In the genomic region with DNA sequence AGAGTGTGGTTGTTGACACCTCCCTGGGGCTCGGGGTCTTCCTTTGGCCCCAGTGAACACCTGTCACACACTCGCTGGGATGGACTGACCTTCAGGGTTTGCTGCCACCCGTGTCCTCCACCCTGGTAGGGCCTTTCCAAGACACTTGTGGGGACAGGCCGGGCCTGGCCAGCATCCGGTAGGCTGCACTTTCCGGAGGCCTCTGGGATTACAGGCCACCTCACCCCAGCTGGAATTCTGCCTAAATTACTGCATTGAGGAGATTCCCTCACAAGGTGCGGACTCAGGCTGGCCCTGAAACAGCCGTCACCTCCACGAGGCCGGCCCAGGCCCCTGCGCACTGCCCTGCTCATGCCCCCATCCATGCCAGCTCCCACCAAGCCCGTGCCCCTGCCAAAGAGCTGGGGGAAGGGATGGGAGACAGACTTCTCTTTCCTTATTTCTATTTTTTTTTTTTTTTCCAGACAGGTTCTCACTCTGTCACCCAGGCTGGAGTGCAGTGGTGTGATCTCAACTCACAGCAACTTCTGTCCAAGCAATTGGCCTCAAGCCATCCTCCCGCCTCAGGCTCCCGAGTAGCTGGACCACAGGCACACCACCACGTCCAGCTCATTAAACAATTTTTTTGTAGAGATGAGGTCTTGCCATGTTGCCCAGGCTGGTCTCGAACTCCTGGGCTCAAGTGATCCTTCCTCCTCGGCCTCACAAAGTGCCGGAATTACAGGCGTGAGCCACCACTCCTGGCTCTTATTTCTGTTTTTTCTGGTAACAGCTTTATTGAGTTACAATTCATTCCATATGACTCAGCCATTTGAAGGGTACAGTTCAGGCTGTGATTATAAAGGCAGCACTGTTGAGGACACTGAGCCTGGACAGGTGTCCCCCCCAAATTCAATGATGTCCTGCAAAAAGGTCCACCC, we compare ENCODE assay signal across 23 cellular contexts. TPM values are rescaled to one million over a fixed set of nuclear protein-coding genes. Genes with fewer than 3 reads are reported as not detected.
DNase-seq lines count a peak whose midpoint lies in the region; ATAC-seq lines count a peak whose summit lies in the region.
"Had no signal": no experiment of that assay in that cellular context is flagged by ENCODE, and none has a peak within 500 bp of the region (broad histone marks: within the 10 kb centered on the region; RNA-seq: fewer than 3 reads in every experiment).

No MANE protein-coding gene starts in this region.

- intact Hi-C loops in Right ventricle myocardium superior (cut with DNase I) = no loop called here
- intact Hi-C loops in cardiac septum (cut with DNase I) = no loop called here
- intact Hi-C loops in right cardiac atrium (cut with DNase I) = no loop called here
- intact Hi-C loops in aorta (cut with DNase I) = no loop called here

- H3K4me1 Mint-ChIP-seq in activated T-cell treated with anti-CD3 and anti-CD28 coated beads, Interleukin-2, amount 50 U/mL, for 72 hours (ENCODE audit: low read depth) = no peaks in the 10 kb centered on the region
- H3K4me1 Mint-ChIP-seq: activated naive CD8-positive, alpha-beta T cell treated with anti-CD3 and anti-CD28 coated beads for 36 hours; stimulated activated memory B cell treated with anti-CD40 and anti-IgM and Interleukin-4, amounts not matched to agents 10 μg/mL and 1 μg/mL and 100 μg/mL, for 72 hours had no signal

- H3K27me3 ChIP-seq in right cardiac atrium (ENCODE audit: control insufficient read depth, insufficient read depth) = no peaks in the 10 kb centered on the region
- H3K27me3 ChIP-seq in aorta (ENCODE audit: control insufficient read depth in 1 of 2, insufficient read depth in 2 of 2, low read length in 1 of 2) = no peaks in the 10 kb centered on the region
- H3K27me3 ChIP-seq: upper lobe of left lung had no signal

- H3K36me3 ChIP-seq in aorta (ENCODE audit: control insufficient read depth in 1 of 2, insufficient read depth in 2 of 2, low read length in 1 of 2) = no peaks in the 10 kb centered on the region

- H3K27ac Mint-ChIP-seq in activated T-cell treated with anti-CD3 and anti-CD28 coated beads, Interleukin-2, amount 50 U/mL, for 72 hours = no peak overlapping the region
- H3K27ac Mint-ChIP-seq: activated naive CD8-positive, alpha-beta T cell treated with anti-CD3 and anti-CD28 coated beads for 36 hours; endodermal cell; stimulated activated memory B cell treated with anti-CD40 and anti-IgM and Interleukin-4, amounts not matched to agents 10 μg/mL and 1 μg/mL and 100 μg/mL, for 72 hours had no signal

- H3K36me3 Mint-ChIP-seq in activated T-cell treated with anti-CD3 and anti-CD28 coated beads, Interleukin-2, amount 50 U/mL, for 72 hours (ENCODE audit: insufficient read depth in 2 of 2) = no peaks in the 10 kb centered on the region

- H3K27me3 Mint-ChIP-seq in activated T-cell treated with anti-CD3 and anti-CD28 coated beads, Interleukin-2, amount 50 U/mL, for 72 hours (ENCODE audit: low read depth) = no peaks in the 10 kb centered on the region
- H3K27me3 Mint-ChIP-seq: activated naive CD8-positive, alpha-beta T cell treated with anti-CD3 and anti-CD28 coated beads for 36 hours; CD4-positive, alpha-beta memory T cell had no signal

- H3K4me3 ChIP-seq in right cardiac atrium (ENCODE audit: low read length) (no peak overlapping the region), aorta (ENCODE audit: low read length in 2 of 2) (no peak overlapping the region)
- H3K4me3 ChIP-seq: skin epidermis, upper lobe of left lung had no signal

- no peak overlapping the region for H3K27ac ChIP-seq in right cardiac atrium (ENCODE audit: low read length)
- no peak overlapping the region for H3K27ac ChIP-seq in aorta (ENCODE audit: low read depth in 1 of 2, low read length in 2 of 2)
- H3K27ac ChIP-seq: KMS-11 had no signal

- DNase-seq in Right ventricle myocardium superior (no peak), cardiac septum (ENCODE audit: low spot score) (no peak), astrocyte of the hippocampus (ENCODE audit: low read depth, low spot score) (peak; percentile 39), right cardiac atrium (peak in 2 of 3 donors; percentile 52 to 67), aorta (no peak), NCI-H2196 (lab: John Stamatoyannopoulos, UW; ENCODE audit: unreplicated experiment) (no peak)
- DNase-seq in activated T-cell treated with anti-CD3 and anti-CD28 coated beads, Interleukin-2, amount 50 U/mL, for 72 hours = no peak
- DNase-seq: activated CD4-positive, alpha-beta T cell treated with anti-CD3 and anti-CD28 coated beads, Interleukin-2, amount 50 U/mL, for 4 hours; activated naive CD8-positive, alpha-beta T cell treated with anti-CD3 and anti-CD28 coated beads for 36 hours; activated T-cell treated with anti-CD3 and anti-CD28 coated beads, Interleukin-2, amount 50 U/mL, for 4 hours; caudate nucleus; CD4-positive, alpha-beta memory T cell; endodermal cell; head of caudate nucleus; kidney; NCI-H1417 treated with DMSO at 0.1 percent for 48 hours; NK-92 treated with Interleukin-12 subunit alpha and Interleukin-12 subunit beta, amount 100 ng/mL, for 24 hours; T1000 had no signal

- H3K9me3 Mint-ChIP-seq in activated T-cell treated with anti-CD3 and anti-CD28 coated beads, Interleukin-2, amount 50 U/mL, for 72 hours = no peaks in the 10 kb centered on the region
- H3K9me3 Mint-ChIP-seq: activated naive CD8-positive, alpha-beta T cell treated with anti-CD3 and anti-CD28 coated beads for 36 hours; activated T-cell treated with anti-CD3 and anti-CD28 coated beads, Interleukin-2, amount 50 U/mL, for 4 hours; CD4-positive, alpha-beta memory T cell; endodermal cell; stimulated activated memory B cell treated with anti-CD40 and anti-IgM and Interleukin-4, amounts not matched to agents 10 μg/mL and 1 μg/mL and 100 μg/mL, for 72 hours had no signal

- H3K4me1 ChIP-seq in right cardiac atrium (ENCODE audit: control insufficient read depth, insufficient read depth, low read length) (no peaks in the 10 kb centered on the region), aorta (ENCODE audit: control insufficient read depth in 1 of 2, insufficient read depth in 2 of 2, low read length in 2 of 2) (no peaks in the 10 kb centered on the region)

- no peak overlapping the region for H3K4me3 Mint-ChIP-seq in activated T-cell treated with anti-CD3 and anti-CD28 coated beads, Interleukin-2, amount 50 U/mL, for 72 hours
- H3K4me3 Mint-ChIP-seq: activated naive CD8-positive, alpha-beta T cell treated with anti-CD3 and anti-CD28 coated beads for 36 hours; activated T-cell treated with anti-CD3 and anti-CD28 coated beads, Interleukin-2, amount 50 U/mL, for 4 hours; CD4-positive, alpha-beta memory T cell; endodermal cell; stimulated activated memory B cell treated with anti-CD40 and anti-IgM and Interleukin-4, amounts not matched to agents 10 μg/mL and 1 μg/mL and 100 μg/mL, for 72 hours had no signal

- ATAC-seq in Right ventricle myocardium superior (ENCODE audit: poor library complexity) = peak; percentile 7
- ATAC-seq in right cardiac atrium = peak; percentile 6
- peak; percentile 5 for ATAC-seq in aorta (ENCODE audit: low FRiP score)
- no peak for ATAC-seq in HG03439 (IDR thresholded peaks at IDR 0.05; ENCODE audit: unreplicated experiment)
- no peak for ATAC-seq in activated T-cell treated with anti-CD3 and anti-CD28 coated beads, Interleukin-2, amount 50 U/mL, for 72 hours (replicated peaks in 1 of 2)
- ATAC-seq: activated T-cell treated with anti-CD3 and anti-CD28 coated beads, Interleukin-2, amount 50 U/mL, for 4 hours; stimulated activated memory B cell treated with anti-CD40 and anti-IgM and Interleukin-4, amounts not matched to agents 10 μg/mL and 1 μg/mL and 100 μg/mL, for 72 hours had no signal

- 74% methylated on average over 19 of the region's 19 CpGs for WGBS in right cardiac atrium
- 50 to 55% methylated on average over 19 of the region's 19 CpGs for WGBS in aorta, 2 donors

- H3K9me3 ChIP-seq in right cardiac atrium (ENCODE audit: control insufficient read depth, low read length) (no peaks in the 10 kb centered on the region), aorta (ENCODE audit: control insufficient read depth, low read length) (no peaks in the 10 kb centered on the region)
- H3K9me3 ChIP-seq: upper lobe of left lung had no signal

RNA-seq across cellular contexts. Expression of a gene that starts 11.3 kb away (rescaled TPM):
- total RNA-seq in Right ventricle myocardium superior (36.1 TPM), cardiac septum (34.6 TPM), right cardiac atrium (10 to 100 TPM; 28.6 to 36.2 (median 31.8) TPM), aorta (10 to 100 TPM; 30.3 to 44.3 TPM)
- polyA plus RNA-seq in right cardiac atrium (57.5 TPM), aorta (10 to 100 TPM; 44.6 to 71.6 TPM)
- total RNA-seq in activated T-cell treated with anti-CD3 and anti-CD28 coated beads, Interleukin-2, amount 50 U/mL, for 72 hours = 10 to 100 TPM; 30.7 to 32.3 TPM

RNA-seq across cellular contexts. Expression of a gene that starts 24.5 kb away (rescaled TPM):
- 9.4 TPM for total RNA-seq in Right ventricle myocardium superior
- 10.3 TPM for total RNA-seq in cardiac septum
- total RNA-seq in right cardiac atrium = 10 to 100 TPM in 3 of 4 donors, 1 to 10 TPM in 1; 9.6 to 12.9 (median 11.1) TPM
- 7.2 TPM for polyA plus RNA-seq in right cardiac atrium
- 10 to 100 TPM; 17.5 to 18.1 TPM for total RNA-seq in aorta
- 10 to 100 TPM in 1 of 2 donors, 1 to 10 TPM in 1; 4.4 to 17.9 TPM for polyA plus RNA-seq in aorta
- 10 to 100 TPM; 30.3 to 41.9 TPM for total RNA-seq in activated T-cell treated with anti-CD3 and anti-CD28 coated beads, Interleukin-2, amount 50 U/mL, for 72 hours

RNA-seq across cellular contexts. Expression of a gene that starts 45.9 kb away (rescaled TPM):
- total RNA-seq in Right ventricle myocardium superior (93.8 TPM), cardiac septum (56.9 TPM), right cardiac atrium (100 to 1,000 TPM in 1 of 4 donors, 10 to 100 TPM in 3; 74.9 to 102 (median 83.5) TPM), aorta (10 to 100 TPM; 90.7 to 94.4 TPM)
- polyA plus RNA-seq in right cardiac atrium (53.3 TPM), aorta (10 to 100 TPM; 25.8 to 38.2 TPM)
- 10 to 100 TPM; 87.9 to 99.5 TPM for total RNA-seq in activated T-cell treated with anti-CD3 and anti-CD28 coated beads, Interleukin-2, amount 50 U/mL, for 72 hours

Comparison
In these comparisons a context has a peak if more than half of its experiments do, and no peak if none do; other contexts are left out.
1. DNase-seq: peak in astrocyte of the hippocampus (single experiment) and right cardiac atrium (2 of 3); none in Right ventricle myocardium superior (single experiment), cardiac septum (single experiment), aorta (0 of 2), NCI-H2196 (single experiment) and activated T-cell treated with anti-CD3 and anti-CD28 coated beads, Interleukin-2, amount 50 U/mL, for 72 hours (0 of 2).
2. ATAC-seq: peak in Right ventricle myocardium superior (single experiment), right cardiac atrium (2 of 2) and aorta (single experiment); none in HG03439 (single experiment) and activated T-cell treated with anti-CD3 and anti-CD28 coated beads, Interleukin-2, amount 50 U/mL, for 72 hours (0 of 2).